1 cellular context compared by ENCODE assay signal in genomic region chr7:155603190-155603857, GRCh38.
TF ChIP-seq lines count a peak whose summit lies in the region.

No MANE protein-coding gene starts in this region.

TF ChIP-seq in WTC11, 78 proteins besides CTCF, POLR2A, EP300 and RAD21 (continued from another document):
- TF ChIP-seq ATF2 (CRISPR knock-in tag; IDR thresholded peaks at IDR 0.05; ENCODE audit: borderline replicate concordance, low read depth) (no peak), SMAD4 (CRISPR knock-in tag; IDR thresholded peaks at IDR 0.05) (no peak), ATF3 (CRISPR knock-in tag; conservative IDR thresholded peaks at IDR 0.05) (no peak), ZNF232 (CRISPR knock-in tag; IDR thresholded peaks at IDR 0.05) (no peak)
TF ChIP-seq in WTC11: peak in this region for 0.
